ENCODE assay signal across 8 cellular contexts in genomic region chr13:21674271-21675009, GRCh38. TPM values are rescaled to one million over a fixed set of nuclear protein-coding genes. Genes with fewer than 3 reads are reported as not detected.
DNase-seq lines count a peak whose midpoint lies in the region; ATAC-seq and TF ChIP-seq lines count a peak whose summit lies in the region.

No MANE protein-coding gene starts in this region.

- H3K36me3 ChIP-seq in mesenchymal stem cell (ENCODE audit: control insufficient read depth in 1 of 2, insufficient read depth in 2 of 2, low read depth in 1 of 2, low read length in 2 of 2) (no peaks in the 10 kb centered on the region), thyroid gland (no peaks in the 10 kb centered on the region)

- no peak overlapping the region for H3K18ac ChIP-seq in mesenchymal stem cell (ENCODE audit: low read depth in 1 of 2, low read length in 2 of 2)

- H3K4me2 ChIP-seq in mesenchymal stem cell (ENCODE audit: low read length, poor library complexity, severe bottlenecking), result peak overlapping the region; percentile 100

- no peak for ATAC-seq in HG03108 (IDR thresholded peaks at IDR 0.05; ENCODE audit: unreplicated experiment)
- ATAC-seq in GM21526 (IDR thresholded peaks at IDR 0.05; ENCODE audit: low FRiP score, unreplicated experiment), result no peak

- H3K4me1 ChIP-seq in mesenchymal stem cell (ENCODE audit: control insufficient read depth, insufficient read depth, low read depth, low read length) (peaks cover 34% of the 10 kb centered on the region), thyroid gland (peaks cover 17 to 32% of the 10 kb centered on the region in 2 donors)

- H3K14ac ChIP-seq in mesenchymal stem cell (ENCODE audit: low read length in 2 of 2), result no peak overlapping the region

- no peak overlapping the region for H4K8ac ChIP-seq in mesenchymal stem cell (ENCODE audit: low read length)

- H3K27ac ChIP-seq in mesenchymal stem cell (ENCODE audit: low read length, poor library complexity, severe bottlenecking) (no peak overlapping the region), thyroid gland (no peak overlapping the region)

- WGBS in mesenchymal stem cell, result 1% methylated on average over 47 of the region's 61 CpGs
- WGBS in thyroid gland, 2 donors, result 0 to 2% methylated on average over 21 to 24 of the region's 61 CpGs

- H3K9ac ChIP-seq in mesenchymal stem cell (ENCODE audit: low read length), result no peak overlapping the region

- intact Hi-C loops in thyroid gland (cut with DNase I), result no loop called here

- peak overlapping the region in 1 of 2 experiments; percentile 83 for H3K23ac ChIP-seq in mesenchymal stem cell (ENCODE audit: low read length in 2 of 2)

- H3K4ac ChIP-seq in mesenchymal stem cell (ENCODE audit: low read depth in 1 of 2, low read length in 2 of 2), result no peak overlapping the region

- H3K4me3 ChIP-seq in choroid plexus epithelial cell (ENCODE audit: low read depth, low read length) (peak overlapping the region; percentile 49), mesenchymal stem cell (ENCODE audit: insufficient read depth in 1 of 2, low read depth in 1 of 2, low read length in 2 of 2) (peak overlapping the region; percentile 68 to 71), thyroid gland (replicated peaks in 1 of 3) (peak overlapping the region in 2 of 3 donors; percentile 47 to 65)

- no peak overlapping the region for H2BK15ac ChIP-seq in mesenchymal stem cell (ENCODE audit: low read depth, poor library complexity, severe bottlenecking)

- no peak overlapping the region for H2BK12ac ChIP-seq in mesenchymal stem cell (ENCODE audit: low read length in 2 of 2)

- H3K27me3 ChIP-seq in mesenchymal stem cell (ENCODE audit: control insufficient read depth in 1 of 2, insufficient read depth in 1 of 2, low read length in 2 of 2) (peaks cover 27 to 75% of the 10 kb centered on the region in 2 experiments), thyroid gland (no peaks in the 10 kb centered on the region)

- H4K91ac ChIP-seq in mesenchymal stem cell (ENCODE audit: low read length), result no peak overlapping the region

- H2AFZ ChIP-seq in mesenchymal stem cell (ENCODE audit: low read depth, low read length), result peak overlapping the region; percentile 65

- no peak overlapping the region for H2BK120ac ChIP-seq in mesenchymal stem cell (ENCODE audit: low read depth, low read length)

- TF ChIP-seq POLR2A in thyroid gland (IDR thresholded peaks at IDR 0.05), result no peak

- DNase-seq in NCI-H146 (lab: John Stamatoyannopoulos, UW), result peak; percentile 3
- DNase-seq in NCI-H146 treated with DMSO at 0.1 percent for 48 hours (lab: John Stamatoyannopoulos, UW; ENCODE audit: unreplicated experiment), result no peak
- DNase-seq in RPMI8226, result peak; percentile 54
- no peak for DNase-seq in choroid plexus epithelial cell (ENCODE audit: low read depth)
- DNase-seq in mesenchymal stem cell, result no peak
- peak in 1 of 2 donors; percentile 11 for DNase-seq in thyroid gland

- no peaks in the 10 kb centered on the region for H3K79me1 ChIP-seq in mesenchymal stem cell (replicated peaks; ENCODE audit: low read length, poor library complexity, severe bottlenecking)

- H3K9me3 ChIP-seq in mesenchymal stem cell (ENCODE audit: control insufficient read depth, low read length) (no peaks in the 10 kb centered on the region), thyroid gland (no peaks in the 10 kb centered on the region)

- TF ChIP-seq CTCF in choroid plexus epithelial cell (conservative IDR thresholded peaks at IDR 0.05; ENCODE audit: low read depth, low read length), result no peak
- no peak for TF ChIP-seq CTCF in thyroid gland (IDR thresholded peaks at IDR 0.05)

- H2BK5ac ChIP-seq in mesenchymal stem cell (ENCODE audit: low read depth, low read length, poor library complexity, severe bottlenecking), result no peak overlapping the region

- no peak overlapping the region for H2AK5ac ChIP-seq in mesenchymal stem cell (ENCODE audit: low read length, severe bottlenecking)

RNA-seq across cellular contexts. Expression of gene FGF9, which starts 3.6 kb away (rescaled TPM):
- polyA plus RNA-seq in mesenchymal stem cell (2013, experiment 1 of 2), result not detected
- not detected for polyA plus RNA-seq in mesenchymal stem cell (2013, experiment 2 of 2)
- total RNA-seq in thyroid gland, result under 1 TPM; 0.11 to 0.46 (median 0.14) TPM

Comparison
In these comparisons a context has a peak if more than half of its experiments do, and no peak if none do; other contexts are left out.
1. DNase-seq: peak in NCI-H146 (single experiment) and RPMI8226 (single experiment); none in NCI-H146 treated with DMSO at 0.1 percent for 48 hours (single experiment), choroid plexus epithelial cell (single experiment) and mesenchymal stem cell (single experiment).
2. Peak in every context shown above with its lines, with median percentiles within 50 percentile points of each other: H3K4me3 ChIP-seq.